Comparison of ENCODE assay signal across 14 cellular contexts in genomic region chr2:215460682-215461081, GRCh38. TPM values are rescaled to one million over a fixed set of nuclear protein-coding genes. Genes with fewer than 3 reads are reported as not detected.
DNase-seq lines count a peak whose midpoint lies in the region; ATAC-seq and TF ChIP-seq lines count a peak whose summit lies in the region.
"Had no signal": no experiment of that assay in that cellular context is flagged by ENCODE, and none has a peak within 500 bp of the region (broad histone marks: within the 10 kb centered on the region; RNA-seq: fewer than 3 reads in every experiment).

No MANE protein-coding gene starts in this region.

- H3K4me3 Mint-ChIP-seq in osteocyte (ENCODE audit: unreplicated experiment): peak overlapping the region; percentile 20
- H3K4me3 Mint-ChIP-seq in activated CD4-positive, alpha-beta memory T cell treated with anti-CD3 and anti-CD28 coated beads, Interleukin-2, amount 10 ng/mL, durations not matched to agents 7 days and 5 days: no peak overlapping the region
- H3K4me3 Mint-ChIP-seq: stimulated activated naive CD8-positive, alpha-beta T cell treated with anti-CD3 and anti-CD28 coated beads, Interleukin-15, Interleukin-2, amounts not matched to agents 100 ng/mL and 50 ng/mL, for 24 hours had no signal

- peaks cover 3 to 14% (median 3%) of the 10 kb centered on the region in 3 donors for H3K4me1 ChIP-seq in gastroesophageal sphincter

- POLR2A ChIA-PET in activated CD4-positive, alpha-beta memory T cell treated with anti-CD3 and anti-CD28 coated beads, Interleukin-2, amount 10 ng/mL, durations not matched to agents 7 days and 5 days (lab: Charles Lee): no interaction called here

- H3K4me1 Mint-ChIP-seq in osteocyte (ENCODE audit: unreplicated experiment): peaks cover 54% of the 10 kb centered on the region
- H3K4me1 Mint-ChIP-seq in activated CD4-positive, alpha-beta memory T cell treated with anti-CD3 and anti-CD28 coated beads, Interleukin-2, amount 10 ng/mL, durations not matched to agents 7 days and 5 days: no peaks in the 10 kb centered on the region

- no peak for TF ChIP-seq EP300 in gastroesophageal sphincter (IDR thresholded peaks at IDR 0.05)

- CTCF ChIA-PET in activated CD4-positive, alpha-beta memory T cell treated with anti-CD3 and anti-CD28 coated beads, Interleukin-2, amount 10 ng/mL, durations not matched to agents 7 days and 5 days (lab: Charles Lee): no interaction called here

- TF ChIP-seq CTCF in gastroesophageal sphincter (IDR thresholded peaks at IDR 0.05) (no peak), osteocyte (IDR thresholded peaks at IDR 0.05) (no peak)

- no peaks in the 10 kb centered on the region for H3K27me3 Mint-ChIP-seq in osteocyte (ENCODE audit: unreplicated experiment)
- peaks cover 7% of the 10 kb centered on the region for H3K27me3 Mint-ChIP-seq in activated CD4-positive, alpha-beta memory T cell treated with anti-CD3 and anti-CD28 coated beads, Interleukin-2, amount 10 ng/mL, durations not matched to agents 7 days and 5 days

- no peak for TF ChIP-seq POLR2A in gastroesophageal sphincter (IDR thresholded peaks at IDR 0.05)

- H3K27me3 ChIP-seq in gastroesophageal sphincter: no peaks in the 10 kb centered on the region

- H3K36me3 Mint-ChIP-seq in osteocyte (ENCODE audit: unreplicated experiment): peaks cover 1% of the 10 kb centered on the region
- H3K36me3 Mint-ChIP-seq in activated CD4-positive, alpha-beta memory T cell treated with anti-CD3 and anti-CD28 coated beads, Interleukin-2, amount 10 ng/mL, durations not matched to agents 7 days and 5 days (ENCODE audit: low read depth): no peaks in the 10 kb centered on the region

- no peaks in the 10 kb centered on the region for H3K36me3 ChIP-seq in gastroesophageal sphincter

- no peak overlapping the region for H3K4me3 ChIP-seq in gastroesophageal sphincter

- peak overlapping the region in 3 of 4 donors; percentile 50 to 62 (median 56) for H3K27ac ChIP-seq in gastroesophageal sphincter

- ATAC-seq in gastroesophageal sphincter (peak; percentile 70), HG03280 (IDR thresholded peaks at IDR 0.05; ENCODE audit: unreplicated experiment) (no peak)
- ATAC-seq: activated CD4-positive, CD25-positive, alpha-beta regulatory T cell treated with anti-CD3 and anti-CD28 coated beads, Interleukin-2, amount 50 U/mL, for 24 hours had no signal

- peak overlapping the region; percentile 90 for H3K27ac Mint-ChIP-seq in osteocyte (ENCODE audit: unreplicated experiment)
- no peak overlapping the region for H3K27ac Mint-ChIP-seq in activated CD4-positive, alpha-beta memory T cell treated with anti-CD3 and anti-CD28 coated beads, Interleukin-2, amount 10 ng/mL, durations not matched to agents 7 days and 5 days
- H3K27ac Mint-ChIP-seq: stimulated activated naive CD8-positive, alpha-beta T cell treated with anti-CD3 and anti-CD28 coated beads, Interleukin-15, Interleukin-2, amounts not matched to agents 100 ng/mL and 50 ng/mL, for 24 hours had no signal

- H3K9me3 Mint-ChIP-seq in osteocyte (ENCODE audit: unreplicated experiment): no peaks in the 10 kb centered on the region
- no peaks in the 10 kb centered on the region for H3K9me3 Mint-ChIP-seq in activated CD4-positive, alpha-beta memory T cell treated with anti-CD3 and anti-CD28 coated beads, Interleukin-2, amount 10 ng/mL, durations not matched to agents 7 days and 5 days
- H3K9me3 Mint-ChIP-seq: stimulated activated naive CD8-positive, alpha-beta T cell treated with anti-CD3 and anti-CD28 coated beads, Interleukin-15, Interleukin-2, amounts not matched to agents 100 ng/mL and 50 ng/mL, for 24 hours had no signal

- DNase-seq in Daoy (ENCODE audit: low read depth) (peak; percentile 84), amniotic stem cell (lab: John Stamatoyannopoulos, UW) (peak; percentile 83), osteocyte (ENCODE audit: extremely low spot score, unreplicated experiment) (no peak), OCI-M1 (lab: John Stamatoyannopoulos, UW) (no peak)
- DNase-seq in stimulated activated CD4-positive, alpha-beta T cell treated with anti-CD3 and anti-CD28 coated beads, Interleukin-4, amount 100 ng/mL, for 1 hour: no peak
- no peak for DNase-seq in activated CD4-positive, alpha-beta memory T cell treated with anti-CD3 and anti-CD28 coated beads, Interleukin-2, amount 10 ng/mL, durations not matched to agents 7 days and 5 days
- DNase-seq: Calu3, erythroblast, NCI-H2107, RPMI8226 had no signal

- H3K9me3 ChIP-seq in gastroesophageal sphincter: no peaks in the 10 kb centered on the region

RNA-seq across cellular contexts. Expression of gene FN1, which starts 24.8 kb away (rescaled TPM):
- total RNA-seq in Daoy (2014; rRNA removed; shearing (Covaris generic)): 2,790 and 3,465 TPM in 2 replicates
- 1,000 to 10,000 TPM; 1,699 to 4,986 (median 1,920) TPM for total RNA-seq in gastroesophageal sphincter
- total RNA-seq in osteocyte: 16,854 and 18,487 TPM in 2 replicates
- total RNA-seq in activated CD4-positive, alpha-beta memory T cell treated with anti-CD3 and anti-CD28 coated beads, Interleukin-2, amount 10 ng/mL, durations not matched to agents 7 days and 5 days: 1 to 10 TPM; 1.8 to 2.2 TPM

Comparison
In these comparisons a context has a peak if more than half of its experiments do, and no peak if none do; other contexts are left out.
1. DNase-seq: peak in Daoy (single experiment) and amniotic stem cell (single experiment); none in osteocyte (single experiment), stimulated activated CD4-positive, alpha-beta T cell treated with anti-CD3 and anti-CD28 coated beads, Interleukin-4, amount 100 ng/mL, for 1 hour (single experiment), activated CD4-positive, alpha-beta memory T cell treated with anti-CD3 and anti-CD28 coated beads, Interleukin-2, amount 10 ng/mL, durations not matched to agents 7 days and 5 days (single experiment) and OCI-M1 (single experiment).
2. RNA of gene FN1, which starts 24.8 kb away (total RNA-seq): 16,854 to 18,487 TPM in osteocyte, 2,790 to 3,465 TPM in Daoy and 1,699 to 4,986 TPM in gastroesophageal sphincter; 1.8 to 2.2 TPM in activated CD4-positive, alpha-beta memory T cell treated with anti-CD3 and anti-CD28 coated beads, Interleukin-2, amount 10 ng/mL, durations not matched to agents 7 days and 5 days; every median in the first group is over 100 times any median in the second.